ENCODE assay signal across 8 cellular contexts in genomic region chr11:126391970-126392637, GRCh38. TPM values are rescaled to one million over a fixed set of nuclear protein-coding genes. Genes with fewer than 3 reads are reported as not detected.
DNase-seq lines count a peak whose midpoint lies in the region; ATAC-seq and TF ChIP-seq lines count a peak whose summit lies in the region.

No MANE protein-coding gene starts in this region.

- ATAC-seq in HG02642 (IDR thresholded peaks at IDR 0.05; ENCODE audit: poor library complexity, unreplicated experiment) (peak; percentile 77), RWPE2 (ENCODE audit: low read depth) (peak; percentile 5; the same call in 1 of the 3 replicates), heart right ventricle (peak; percentile 41 to 67 (median 54)), upper lobe of right lung (peak; percentile 59)

- TF ChIP-seq CTCF in GM12872 (IDR thresholded peaks at IDR 0.05; ENCODE audit: insufficient read depth, low read depth, low read length) = peak; percentile 29; the same call in 1 of the 3 replicates
- no peak for TF ChIP-seq CTCF in RWPE2 (IDR thresholded peaks at IDR 0.05; ENCODE audit: poor library complexity, severe bottlenecking)
- peak in 6 of 9 donors; percentile 29 to 58 (median 39) for TF ChIP-seq CTCF in heart right ventricle (IDR thresholded peaks at IDR 0.05)
- no peak for TF ChIP-seq CTCF in upper lobe of right lung (IDR thresholded peaks at IDR 0.05)

- H3K36me3 ChIP-seq in RWPE2 (ENCODE audit: low read depth) = 0 out of 2 replicates have a peak, but pooled peaks cover 3% of the 10 kb centered on the region
- H3K36me3 ChIP-seq in heart right ventricle = no peaks in the 10 kb centered on the region
- H3K36me3 ChIP-seq in upper lobe of right lung = no peaks in the 10 kb centered on the region

- H3K27me3 ChIP-seq in RWPE2 (ENCODE audit: insufficient read depth, poor library complexity, severe bottlenecking) = no peaks in the 10 kb centered on the region
- H3K27me3 ChIP-seq in heart right ventricle = no peaks in the 10 kb centered on the region
- H3K27me3 ChIP-seq in upper lobe of right lung = no peaks in the 10 kb centered on the region

- H3K4me1 ChIP-seq in RWPE2 (ENCODE audit: insufficient read depth, poor library complexity, severe bottlenecking) = peaks cover 47% of the 10 kb centered on the region
- peaks cover 16 to 83% (median 58%) of the 10 kb centered on the region in 9 donors for H3K4me1 ChIP-seq in heart right ventricle
- peaks cover 16% of the 10 kb centered on the region for H3K4me1 ChIP-seq in upper lobe of right lung

- WGBS in heart right ventricle, 2 donors = 20% methylated on average over 8 of the region's 8 CpGs

- H3K4me3 ChIP-seq in RWPE2 (ENCODE audit: severe bottlenecking) (no peak overlapping the region), heart right ventricle (peak overlapping the region in 2 of 10 donors; percentile 3 to 17), upper lobe of right lung (no peak overlapping the region)

- intact Hi-C loops in heart right ventricle (cut with DNase I) (loop anchor here in 5 of 10 donors (2.0 to 5.0 kb wide), 5 partner anchors 35 to 81 kb away; partner anchors contain the start of gene ST3GAL4 (in 2 of the 5)), upper lobe of right lung (cut with DNase I) (no loop called here)

- H3K27ac ChIP-seq in RWPE2 (ENCODE audit: poor library complexity, severe bottlenecking) = peak overlapping the region; percentile 94
- H3K27ac ChIP-seq in heart right ventricle = peak overlapping the region; percentile 40 to 87 (median 80)
- H3K27ac ChIP-seq in upper lobe of right lung = no peak overlapping the region

- H3K9me3 ChIP-seq in RWPE2 (ENCODE audit: severe bottlenecking) (no peaks in the 10 kb centered on the region), heart right ventricle (no peaks in the 10 kb centered on the region), upper lobe of right lung (no peaks in the 10 kb centered on the region)

- no peak for DNase-seq in RWPE2 (ENCODE audit: low spot score)
- peak in 1 of 2 donors; percentile 56 for DNase-seq in heart right ventricle
- DNase-seq in upper lobe of right lung = peak; percentile 36
- DNase-seq in SK-N-DZ (ENCODE audit: low spot score) = no peak
- no peak for DNase-seq in stimulated activated CD8-positive, alpha-beta memory T cell treated with anti-CD3 and anti-CD28 coated beads, Interleukin-4, amount 100 ng/mL, for 48 hours
- DNase-seq in T-helper 9 cell = no peak

RNA-seq across cellular contexts. Expression of gene ST3GAL4, which starts 36.6 kb away (rescaled TPM):
- 10 to 100 TPM; 24.8 to 51.0 (median 43.4) TPM for total RNA-seq in heart right ventricle
- polyA plus RNA-seq in heart right ventricle = 10 to 100 TPM; 96.2 to 98.2 TPM
- 39.2 TPM for total RNA-seq in upper lobe of right lung
- 10.9 and 11.7 TPM in 2 replicates for polyA plus RNA-seq in SK-N-DZ (2014; cell fraction: cytosol; rRNA removed)
- 12.8 and 13.0 TPM in 2 replicates for polyA plus RNA-seq in SK-N-DZ (2014; cell fraction: nucleus; rRNA removed)

Comparison
In these comparisons a context has a peak if more than half of its experiments do, and no peak if none do; other contexts are left out.
1. CTCF ChIP-seq: peak in GM12872 (single experiment) and heart right ventricle (6 of 9); none in RWPE2 (single experiment) and upper lobe of right lung (single experiment).
2. ATAC-seq: peak in every context shown above with its lines; median percentile 77 in HG02642; 59 in upper lobe of right lung; 54 in heart right ventricle; 5 in RWPE2.